Comparison of ENCODE assay signal across 30 cellular contexts in the genomic region with DNA sequence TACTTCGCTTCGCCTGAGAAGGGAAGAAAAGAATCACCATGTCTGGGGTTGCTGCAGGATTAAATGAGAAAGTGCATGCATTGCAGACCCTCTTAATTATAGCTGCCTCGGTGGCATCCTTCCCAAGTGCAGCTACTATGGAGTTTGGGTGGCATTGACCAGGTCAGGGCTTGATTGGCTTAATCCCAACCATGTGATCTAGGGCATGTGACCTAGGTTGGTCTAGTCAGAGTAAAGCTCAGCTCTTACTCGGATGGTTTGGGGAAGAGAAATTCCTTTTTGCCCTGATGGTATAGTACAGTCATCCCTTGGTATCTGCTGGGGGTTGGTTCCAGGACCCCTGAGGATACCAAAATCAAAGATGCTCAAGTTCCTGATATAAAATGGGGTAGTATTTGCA.
"Had no signal": no experiment of that assay in that cellular context is flagged by ENCODE, and none has a peak within 500 bp of the region (broad histone marks: within the 10 kb centered on the region; RNA-seq: fewer than 3 reads in every experiment).

No MANE protein-coding gene starts in this region.

- H3K9me3 ChIP-seq: esophagus muscularis mucosa, gastrocnemius medialis had no signal

- DNase-seq: activated CD4-positive, alpha-beta memory T cell treated with anti-CD3 and anti-CD28 coated beads for 36 hours; activated CD4-positive, alpha-beta T cell treated with anti-CD3 and anti-CD28 coated beads for 36 hours; activated CD4-positive, alpha-beta T cell treated with anti-CD3 and anti-CD28 coated beads, Interleukin-2, amount 10 ng/mL, durations not matched to agents 24 days and 14 days; activated CD4-positive, CD25-positive, alpha-beta regulatory T cell; activated CD4-positive, CD25-positive, alpha-beta regulatory T cell treated with anti-CD3 and anti-CD28 coated beads, Interleukin-2, amount 50 U/mL, for 72 hours; activated CD8-positive, alpha-beta T cell treated with anti-CD3 and anti-CD28 coated beads, Interleukin-2, amount 10 ng/mL, durations not matched to agents 7 days and 5 days; activated effector memory CD4-positive, alpha-beta T cell treated with Interleukin-2 at 50 U/mL for 16 hours; activated gamma-delta T cell treated with Interleukin-2 at 50 U/mL for 16 hours; activated naive CD4-positive, alpha-beta T cell treated with anti-CD3 and anti-CD28 coated beads, Interleukin-2, amount 50 U/mL, for 16 hours; activated naive CD4-positive, alpha-beta T cell treated with Interleukin-2 at 50 U/mL for 16 hours; activated T-cell treated with anti-CD3 and anti-CD28 coated beads, Interleukin-2, amount 50 U/mL, for 4 hours; amniotic stem cell; anterior cingulate cortex; brain microvascular endothelial cell; caudate nucleus; cortex of kidney; dermis blood vessel endothelial cell; effector CD4-positive, alpha-beta T cell; effector memory CD8-positive, alpha-beta T cell; erythroblast; foreskin keratinocyte; gastrocnemius medialis; glutamatergic neuron; heart right ventricle; T-helper 2 cell had no signal

- H3K4me1 ChIP-seq: esophagus muscularis mucosa, foreskin keratinocyte, gastrocnemius medialis, heart right ventricle had no signal

- H3K9me3 Mint-ChIP-seq: activated CD4-positive, alpha-beta memory T cell treated with anti-CD3 and anti-CD28 coated beads for 36 hours; activated CD4-positive, alpha-beta T cell treated with anti-CD3 and anti-CD28 coated beads, Interleukin-2, amount 10 ng/mL, durations not matched to agents 24 days and 14 days; activated T-cell treated with anti-CD3 and anti-CD28 coated beads, Interleukin-2, amount 50 U/mL, for 4 hours; activated T-helper 17 cell treated with anti-CD3 and anti-CD28 coated beads, Interleukin-2, amount 50 U/mL, for 72 hours; effector memory CD8-positive, alpha-beta T cell had no signal

- H3K27ac Mint-ChIP-seq: activated CD4-positive, alpha-beta memory T cell treated with anti-CD3 and anti-CD28 coated beads for 36 hours; activated CD4-positive, alpha-beta T cell treated with anti-CD3 and anti-CD28 coated beads for 36 hours; activated CD4-positive, alpha-beta T cell treated with anti-CD3 and anti-CD28 coated beads, Interleukin-2, amount 10 ng/mL, durations not matched to agents 24 days and 14 days; activated CD8-positive, alpha-beta T cell treated with anti-CD3 and anti-CD28 coated beads, Interleukin-2, amount 10 ng/mL, durations not matched to agents 7 days and 5 days; activated naive CD8-positive, alpha-beta T cell; activated T-helper 17 cell treated with anti-CD3 and anti-CD28 coated beads, Interleukin-2, amount 50 U/mL, for 72 hours; effector memory CD8-positive, alpha-beta T cell had no signal

- H3K27ac ChIP-seq: brain microvascular endothelial cell, esophagus muscularis mucosa, foreskin keratinocyte, gastrocnemius medialis, heart right ventricle had no signal

- H3K27me3 Mint-ChIP-seq: activated CD4-positive, alpha-beta memory T cell treated with anti-CD3 and anti-CD28 coated beads for 36 hours; activated CD4-positive, alpha-beta T cell treated with anti-CD3 and anti-CD28 coated beads for 36 hours; activated CD4-positive, alpha-beta T cell treated with anti-CD3 and anti-CD28 coated beads, Interleukin-2, amount 10 ng/mL, durations not matched to agents 24 days and 14 days; activated naive CD8-positive, alpha-beta T cell; activated T-helper 17 cell treated with anti-CD3 and anti-CD28 coated beads, Interleukin-2, amount 50 U/mL, for 72 hours had no signal

- H3K36me3 Mint-ChIP-seq: activated CD4-positive, alpha-beta memory T cell treated with anti-CD3 and anti-CD28 coated beads for 36 hours; activated naive CD8-positive, alpha-beta T cell had no signal

- FAIRE-seq: astrocyte, colon had no signal

- H3K36me3 ChIP-seq: brain microvascular endothelial cell, esophagus muscularis mucosa, gastrocnemius medialis, heart right ventricle had no signal

- H3K4me3 Mint-ChIP-seq: activated CD4-positive, alpha-beta memory T cell treated with anti-CD3 and anti-CD28 coated beads for 36 hours; activated CD4-positive, alpha-beta T cell treated with anti-CD3 and anti-CD28 coated beads for 36 hours; activated CD4-positive, alpha-beta T cell treated with anti-CD3 and anti-CD28 coated beads, Interleukin-2, amount 10 ng/mL, durations not matched to agents 24 days and 14 days; activated CD8-positive, alpha-beta T cell treated with anti-CD3 and anti-CD28 coated beads, Interleukin-2, amount 10 ng/mL, durations not matched to agents 7 days and 5 days; activated naive CD8-positive, alpha-beta T cell; activated T-cell treated with anti-CD3 and anti-CD28 coated beads, Interleukin-2, amount 50 U/mL, for 4 hours; activated T-helper 17 cell treated with anti-CD3 and anti-CD28 coated beads, Interleukin-2, amount 50 U/mL, for 72 hours; effector memory CD8-positive, alpha-beta T cell had no signal

- H3K4me1 Mint-ChIP-seq: activated CD4-positive, alpha-beta T cell treated with anti-CD3 and anti-CD28 coated beads for 36 hours; activated CD4-positive, alpha-beta T cell treated with anti-CD3 and anti-CD28 coated beads, Interleukin-2, amount 10 ng/mL, durations not matched to agents 24 days and 14 days; activated T-helper 17 cell treated with anti-CD3 and anti-CD28 coated beads, Interleukin-2, amount 50 U/mL, for 72 hours had no signal

- H3K4me3 ChIP-seq: esophagus muscularis mucosa, gastrocnemius medialis, heart right ventricle had no signal

- H3K27me3 ChIP-seq: brain microvascular endothelial cell, foreskin keratinocyte, gastrocnemius medialis, heart right ventricle had no signal

- ATAC-seq: activated CD4-positive, alpha-beta T cell treated with anti-CD3 and anti-CD28 coated beads for 36 hours; activated CD8-positive, alpha-beta T cell treated with anti-CD3 and anti-CD28 coated beads, Interleukin-2, amount 10 ng/mL, durations not matched to agents 7 days and 5 days; activated T-cell treated with anti-CD3 and anti-CD28 coated beads, Interleukin-2, amount 50 U/mL, for 4 hours; activated T-helper 17 cell treated with anti-CD3 and anti-CD28 coated beads, Interleukin-2, amount 50 U/mL, for 72 hours; effector memory CD8-positive, alpha-beta T cell; foreskin keratinocyte; gastrocnemius medialis; heart right ventricle had no signal
